ENCODE assay signal across 13 cellular contexts in genomic region chr9:134185536-134186011, GRCh38. TPM values are rescaled to one million over a fixed set of nuclear protein-coding genes. Genes with fewer than 3 reads are reported as not detected.
DNase-seq lines count a peak whose midpoint lies in the region; ATAC-seq and TF ChIP-seq lines count a peak whose summit lies in the region.
"Had no signal": no experiment of that assay in that cellular context is flagged by ENCODE, and none has a peak within 500 bp of the region (broad histone marks: within the 10 kb centered on the region; RNA-seq: fewer than 3 reads in every experiment).

No MANE protein-coding gene starts in this region.

- peak; percentile 36 for DNase-seq in DMS53 (lab: John Stamatoyannopoulos, UW)
- no peak for DNase-seq in DMS53 treated with DMSO at 0.1 percent for 48 hours (lab: John Stamatoyannopoulos, UW; ENCODE audit: unreplicated experiment)
- peak in 1 of 2 donors; percentile 44 for DNase-seq in activated naive CD4-positive, alpha-beta T cell treated with anti-CD3 and anti-CD28 coated beads, Interleukin-2, amount 50 U/mL, for 72 hours (ENCODE audit: low spot score in 2 of 2)
- DNase-seq in naive thymus-derived CD8-positive, alpha-beta T cell: peak in 8 of 10 donors; percentile 29 to 64 (median 46)
- DNase-seq in activated gamma-delta T cell (lab: John Stamatoyannopoulos, UW): no peak
- DNase-seq: heart right ventricle, NCI-H2029 treated with DMSO at 0.1 percent for 48 hours, testis had no signal

- no peak overlapping the region for H3K4me3 ChIP-seq in KMS-11 (IDR thresholded peaks at IDR 0.05; ENCODE audit: insufficient read depth, low read depth, low read length)
- H3K4me3 ChIP-seq: heart right ventricle, testis had no signal

- peak overlapping the region; percentile 69 for H3K4me2 ChIP-seq in KMS-11

- POLR2A ChIA-PET in naive thymus-derived CD8-positive, alpha-beta T cell (lab: Charles Lee): interaction anchor here (0.6 to 1.5 kb wide), 3 partner anchors 11 to 271 kb away, joined by 5 to 7 read pairs (median 5); partner anchors contain the start of gene RNU6ATAC

- H3K4me3 Mint-ChIP-seq in naive thymus-derived CD8-positive, alpha-beta T cell: peak overlapping the region in 9 of 10 donors; percentile 8 to 63 (median 41)

- H3K27me3 ChIP-seq in KMS-11 (ENCODE audit: insufficient read depth, low read depth): peaks cover 9% of the 10 kb centered on the region; the same call in 1 of the 2 replicates
- H3K27me3 ChIP-seq: testis had no signal

- no peak for TF ChIP-seq CTCF in KMS-11 (conservative IDR thresholded peaks at IDR 0.05; ENCODE audit: low read depth, low read length)

- peaks cover 35% of the 10 kb centered on the region for H3K4me1 ChIP-seq in KMS-11 (ENCODE audit: low read depth, poor library complexity, severe bottlenecking)

- H3K9me3 Mint-ChIP-seq in activated naive CD4-positive, alpha-beta T cell treated with anti-CD3 and anti-CD28 coated beads, Interleukin-2, amount 50 U/mL, for 72 hours: peaks cover 5 to 8% of the 10 kb centered on the region in 2 donors
- H3K9me3 Mint-ChIP-seq in naive thymus-derived CD8-positive, alpha-beta T cell: no peaks in the 10 kb centered on the region

- peaks cover 0 to 6% of the 10 kb centered on the region in 2 donors for H3K36me3 Mint-ChIP-seq in activated naive CD4-positive, alpha-beta T cell treated with anti-CD3 and anti-CD28 coated beads, Interleukin-2, amount 50 U/mL, for 72 hours
- H3K36me3 Mint-ChIP-seq in naive thymus-derived CD8-positive, alpha-beta T cell: no peaks in the 10 kb centered on the region

- no peak overlapping the region for H3K27ac Mint-ChIP-seq in activated naive CD4-positive, alpha-beta T cell treated with anti-CD3 and anti-CD28 coated beads, Interleukin-2, amount 50 U/mL, for 72 hours
- H3K27ac Mint-ChIP-seq in naive thymus-derived CD8-positive, alpha-beta T cell: peak overlapping the region; percentile 78 to 93 (median 87)

- H3K9ac ChIP-seq in KMS-11: no peak overlapping the region

- peaks cover 28 to 39% (median 34%) of the 10 kb centered on the region in 4 donors for H3K4me1 Mint-ChIP-seq in naive thymus-derived CD8-positive, alpha-beta T cell

- peak; percentile 60 to 78 for ATAC-seq in activated naive CD4-positive, alpha-beta T cell treated with anti-CD3 and anti-CD28 coated beads, Interleukin-2, amount 50 U/mL, for 72 hours
- peak; percentile 85 to 92 for ATAC-seq in naive thymus-derived CD8-positive, alpha-beta T cell
- ATAC-seq in GM18498 (IDR thresholded peaks at IDR 0.05; ENCODE audit: unreplicated experiment): no peak
- ATAC-seq in HG02763 (IDR thresholded peaks at IDR 0.05; ENCODE audit: unreplicated experiment): no peak
- ATAC-seq: heart right ventricle had no signal

- H3K36me3 ChIP-seq in KMS-11 (ENCODE audit: insufficient read depth): no peaks in the 10 kb centered on the region
- H3K36me3 ChIP-seq: heart right ventricle had no signal

- H2AFZ ChIP-seq in KMS-11 (ENCODE audit: low read depth): no peak overlapping the region

- no peaks in the 10 kb centered on the region for H3K79me2 ChIP-seq in KMS-11 (ENCODE audit: insufficient read depth, low read depth)

- H3K27ac ChIP-seq in KMS-11: peak overlapping the region; percentile 45; the same call in 1 of the 2 replicates
- H3K27ac ChIP-seq: 22Rv1, heart right ventricle had no signal

- H3K27me3 Mint-ChIP-seq in naive thymus-derived CD8-positive, alpha-beta T cell: peaks cover 0 to 8% (median 0%) of the 10 kb centered on the region in 5 donors

- no peaks in the 10 kb centered on the region for H4K20me1 ChIP-seq in KMS-11 (ENCODE audit: insufficient read depth)

RNA-seq across cellular contexts. Expression of gene RNU6ATAC, which starts 21.2 kb away (rescaled TPM):
- total RNA-seq in activated naive CD4-positive, alpha-beta T cell treated with anti-CD3 and anti-CD28 coated beads, Interleukin-2, amount 50 U/mL, for 72 hours: 10 to 100 TPM; 32.1 to 61.4 TPM
- 10 to 100 TPM; 29.1 to 43.6 TPM for total RNA-seq in naive thymus-derived CD8-positive, alpha-beta T cell
- polyA plus RNA-seq in naive thymus-derived CD8-positive, alpha-beta T cell: not detected
- total RNA-seq: HT1080, testis had no signal
- polyA plus RNA-seq: heart right ventricle had no signal

RNA-seq across cellular contexts. Expression of gene WDR5, which starts 49.7 kb away (rescaled TPM):
- total RNA-seq in activated naive CD4-positive, alpha-beta T cell treated with anti-CD3 and anti-CD28 coated beads, Interleukin-2, amount 50 U/mL, for 72 hours: 10 to 100 TPM; 29.7 to 43.7 TPM
- total RNA-seq in naive thymus-derived CD8-positive, alpha-beta T cell: 10 to 100 TPM; 33.5 to 36.1 TPM
- 10 to 100 TPM; 11.2 to 14.9 (median 13.4) TPM for polyA plus RNA-seq in naive thymus-derived CD8-positive, alpha-beta T cell

Comparison
In these comparisons a context has a peak if more than half of its experiments do, and no peak if none do; other contexts are left out.
1. DNase-seq: peak in DMS53 (single experiment) and naive thymus-derived CD8-positive, alpha-beta T cell (8 of 10); none in DMS53 treated with DMSO at 0.1 percent for 48 hours (single experiment) and activated gamma-delta T cell (single experiment).
2. ATAC-seq: peak in activated naive CD4-positive, alpha-beta T cell treated with anti-CD3 and anti-CD28 coated beads, Interleukin-2, amount 50 U/mL, for 72 hours (2 of 2) and naive thymus-derived CD8-positive, alpha-beta T cell (2 of 2); none in GM18498 (single experiment) and HG02763 (single experiment).
3. H3K27ac Mint-ChIP-seq: peak in naive thymus-derived CD8-positive, alpha-beta T cell (10 of 10); none in activated naive CD4-positive, alpha-beta T cell treated with anti-CD3 and anti-CD28 coated beads, Interleukin-2, amount 50 U/mL, for 72 hours (0 of 2).